8 cellular contexts compared by ENCODE assay signal in the genomic region with DNA sequence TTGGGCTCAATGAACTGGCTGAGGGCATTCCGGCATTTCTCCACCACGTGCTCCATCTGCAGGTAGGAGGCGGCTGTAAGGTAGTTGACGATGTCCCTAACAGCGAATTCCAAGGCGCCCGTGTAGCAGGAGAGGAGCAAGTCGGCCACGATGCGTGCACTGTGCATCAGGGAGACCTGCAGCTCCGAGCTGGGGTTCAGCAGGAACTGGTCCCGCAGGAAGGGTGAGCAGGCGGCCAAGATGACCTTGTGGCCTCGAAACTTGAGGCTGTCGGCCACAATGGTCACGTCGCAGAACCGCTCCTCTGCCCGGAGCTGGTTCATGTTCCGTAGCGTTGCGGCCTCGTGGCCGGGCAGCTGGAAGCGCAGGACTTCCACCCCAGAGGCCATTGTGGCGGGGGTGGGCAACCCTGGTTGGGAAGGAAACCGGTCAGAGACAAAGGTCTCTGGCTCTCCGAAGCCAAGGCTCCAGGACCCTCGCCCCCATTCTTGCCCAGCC. TPM values are rescaled to one million over a fixed set of nuclear protein-coding genes. Genes with fewer than 3 reads are reported as not detected.
DNase-seq lines count a peak whose midpoint lies in the region; ATAC-seq and TF ChIP-seq lines count a peak whose summit lies in the region.

No MANE protein-coding gene starts in this region.

- peak overlapping the region; percentile 66 to 99 (median 95) for H3K27ac ChIP-seq in dorsolateral prefrontal cortex
- peak overlapping the region; percentile 83 for H3K27ac ChIP-seq in naive thymus-derived CD4-positive, alpha-beta T cell (ENCODE audit: low read depth, low read length)

- POLR2A ChIA-PET in BJ (lab: Charles Lee): no interaction called here
- POLR2A ChIA-PET in naive thymus-derived CD4-positive, alpha-beta T cell (lab: Charles Lee): interaction anchor here (1.3 kb wide), 1 partner anchor 38 kb away, joined by 5 read pairs; a partner anchor contains a TSS

- H3K9me3 ChIP-seq in MG63: no peaks in the 10 kb centered on the region
- no peaks in the 10 kb centered on the region for H3K9me3 ChIP-seq in naive thymus-derived CD4-positive, alpha-beta T cell (ENCODE audit: control insufficient read depth in 2 of 3, low read length in 3 of 3)

- intact Hi-C loops in dorsolateral prefrontal cortex (cut with DNase I): loop anchor here (5.0 to 10.0 kb wide), 4 partner anchors 51 to 294 kb away; a partner anchor contains a TSS
- intact Hi-C loops in naive thymus-derived CD4-positive, alpha-beta T cell (cut with micrococcal nuclease): no loop called here

- no peak for DNase-seq in BJ (ENCODE audit: low read depth)
- no peak for DNase-seq in MG63
- DNase-seq in dorsolateral prefrontal cortex: peak in 3 of 10 donors; percentile 15 to 24 (median 20)
- DNase-seq in naive thymus-derived CD4-positive, alpha-beta T cell: peak in 1 of 9 donors; percentile 8
- DNase-seq in germinal center (ENCODE audit: low spot score): no peak
- no peak for DNase-seq in SHP77 treated with DMSO at 0.1 percent for 48 hours (lab: John Stamatoyannopoulos, UW)
- DNase-seq in NCI-H345 (lab: John Stamatoyannopoulos, UW): no peak
- DNase-seq in cerebellum (ENCODE audit: low spot score): no peak

- H3K4me3 ChIP-seq in BJ (ENCODE audit: low read depth, low read length) (peak overlapping the region; percentile 61), MG63 (peak overlapping the region; percentile 47), dorsolateral prefrontal cortex (peak overlapping the region; percentile 37 to 96 (median 72))
- peak overlapping the region; percentile 80 for H3K4me3 ChIP-seq in naive thymus-derived CD4-positive, alpha-beta T cell (ENCODE audit: low read length)

- peaks cover 0 to 3% (median 0%) of the 10 kb centered on the region in 11 donors for H3K9me3 Mint-ChIP-seq in naive thymus-derived CD4-positive, alpha-beta T cell

- H3K27ac Mint-ChIP-seq in naive thymus-derived CD4-positive, alpha-beta T cell: peak overlapping the region in 5 of 9 donors; percentile 6 to 85 (median 36)

- ATAC-seq in naive thymus-derived CD4-positive, alpha-beta T cell: no peak

- peaks cover 19 to 23% of the 10 kb centered on the region in 2 donors for H3K4me1 ChIP-seq in naive thymus-derived CD4-positive, alpha-beta T cell (ENCODE audit: control insufficient read depth in 2 of 2, insufficient read depth in 2 of 2, low read length in 2 of 2)

- TF ChIP-seq CTCF in BJ (IDR thresholded peaks at IDR 0.05; ENCODE audit: insufficient read depth, low read depth, low read length) (no peak), dorsolateral prefrontal cortex (IDR thresholded peaks at IDR 0.05 in 54 of 56, conservative IDR thresholded peaks at IDR 0.05 in 2 of 56; ENCODE audit: low read depth in 1 of 56, partially characterized antibody in 56 of 56) (no peak)

- H3K4me1 Mint-ChIP-seq in naive thymus-derived CD4-positive, alpha-beta T cell: peaks cover 25 to 41% (median 39%) of the 10 kb centered on the region in 7 donors

- H3K36me3 Mint-ChIP-seq in naive thymus-derived CD4-positive, alpha-beta T cell: peaks cover 0 to 7% (median 0%) of the 10 kb centered on the region in 5 donors

- peaks cover 0 to 5% (median 0%) of the 10 kb centered on the region in 5 donors for H3K27me3 Mint-ChIP-seq in naive thymus-derived CD4-positive, alpha-beta T cell

- H3K27me3 ChIP-seq in BJ (ENCODE audit: control insufficient read depth, insufficient read depth, low read length) (no peaks in the 10 kb centered on the region), MG63 (no peaks in the 10 kb centered on the region), dorsolateral prefrontal cortex (no peaks in the 10 kb centered on the region)
- no peaks in the 10 kb centered on the region for H3K27me3 ChIP-seq in naive thymus-derived CD4-positive, alpha-beta T cell (ENCODE audit: control insufficient read depth in 2 of 2, insufficient read depth in 2 of 2, low read length in 2 of 2)

- H3K36me3 ChIP-seq in BJ (ENCODE audit: control insufficient read depth, insufficient read depth, low read length) (no peaks in the 10 kb centered on the region), MG63 (peaks cover 2% of the 10 kb centered on the region; the same call in 1 of the 2 replicates)
- peaks cover 0 to 6% (median 0%) of the 10 kb centered on the region in 3 experiments for H3K36me3 ChIP-seq in naive thymus-derived CD4-positive, alpha-beta T cell (ENCODE audit: control insufficient read depth in 2 of 3, insufficient read depth in 3 of 3, low read length in 3 of 3)

- CTCF ChIA-PET in BJ (lab: Yijun Ruan, JAX): interaction anchor here (0.5 to 4.5 kb wide), 4 partner anchors 8 to 70 kb away, joined by 3 to 26 read pairs (median 4); no protein-coding TSS in a partner anchor
- CTCF ChIA-PET in naive thymus-derived CD4-positive, alpha-beta T cell (lab: Charles Lee): no interaction called here

- H3K4me3 Mint-ChIP-seq in naive thymus-derived CD4-positive, alpha-beta T cell: peak overlapping the region; percentile 42 to 96 (median 86)

RNA-seq across cellular contexts. Expression of a gene that starts 0.9 kb away (rescaled TPM):
- polyA plus RNA-seq in BJ (2011; rRNA removed): 2.0 and 2.6 TPM in 2 replicates
- polyA minus RNA-seq in BJ (2011; rRNA and poly(A)+ RNA removed): 3.2 and 3.6 TPM in 2 replicates
- total RNA-seq in MG63 (2014; rRNA removed; shearing (Covaris generic); ENCODE audit: low replicate concordance): 0.67 and 9.3 TPM in 2 replicates
- 10 to 100 TPM in 15 of 120 experiments, 1 to 10 TPM in 105; 3.7 to 13.7 (median 7.6) TPM for total RNA-seq in dorsolateral prefrontal cortex
- 1 to 10 TPM in 4 of 5 experiments, under 1 TPM in 1; 0.77 to 4.5 (median 2.5) TPM for total RNA-seq in naive thymus-derived CD4-positive, alpha-beta T cell
- under 1 TPM in 1 of 2 donors, not detected in 1; 0.09 TPM for polyA plus RNA-seq in naive thymus-derived CD4-positive, alpha-beta T cell
- 22.2 TPM for total RNA-seq in cerebellum

RNA-seq across cellular contexts. Expression of a gene that starts 3.5 kb away (rescaled TPM):
- polyA plus RNA-seq in BJ (2011; rRNA removed): 19.3 and 32.8 TPM in 2 replicates
- 32.3 and 34.6 TPM in 2 replicates for polyA minus RNA-seq in BJ (2011; rRNA and poly(A)+ RNA removed)
- total RNA-seq in MG63 (2014; rRNA removed; shearing (Covaris generic); ENCODE audit: low replicate concordance): 30.4 and 38.9 TPM in 2 replicates
- total RNA-seq in dorsolateral prefrontal cortex: 100 to 1,000 TPM in 8 of 120 experiments, 10 to 100 TPM in 112; 63.4 to 111 (median 85.5) TPM
- 10 to 100 TPM; 50.4 to 94.2 (median 71.6) TPM for total RNA-seq in naive thymus-derived CD4-positive, alpha-beta T cell
- polyA plus RNA-seq in naive thymus-derived CD4-positive, alpha-beta T cell: 10 to 100 TPM; 37.3 to 66.5 TPM
- total RNA-seq in cerebellum: 65.1 TPM

RNA-seq across cellular contexts. Expression of a gene that starts 22.2 kb away (rescaled TPM):
- 0.07 and 0.12 TPM in 2 replicates for polyA plus RNA-seq in BJ (2011; rRNA removed)
- polyA minus RNA-seq in BJ (2011; rRNA and poly(A)+ RNA removed): not detected in 2 replicates
- not detected in 2 replicates for total RNA-seq in MG63 (2014; rRNA removed; shearing (Covaris generic); ENCODE audit: low replicate concordance)
- total RNA-seq in dorsolateral prefrontal cortex (1 to 10 TPM in 1 of 120 experiments, under 1 TPM in 4, not detected in 115; 0.18 to 1.7 (median 0.26) TPM), cerebellum (not detected)
- total RNA-seq in naive thymus-derived CD4-positive, alpha-beta T cell: not detected
- polyA plus RNA-seq in naive thymus-derived CD4-positive, alpha-beta T cell: not detected

RNA-seq across cellular contexts. Expression of a gene that starts 26.6 kb away (rescaled TPM):
- polyA plus RNA-seq in BJ (2011; rRNA removed): 0.74 and 1.2 TPM in 2 replicates
- 0.10 and 0.52 TPM in 2 replicates for polyA minus RNA-seq in BJ (2011; rRNA and poly(A)+ RNA removed)
- total RNA-seq in MG63 (2014; rRNA removed; shearing (Covaris generic); ENCODE audit: low replicate concordance): 0.13 and 0.20 TPM in 2 replicates
- total RNA-seq in dorsolateral prefrontal cortex: 10 to 100 TPM in 19 of 120 experiments, 1 to 10 TPM in 101; 3.0 to 17.0 (median 6.9) TPM
- 1 to 10 TPM in 4 of 5 experiments, under 1 TPM in 1; 0.89 to 8.2 (median 2.3) TPM for total RNA-seq in naive thymus-derived CD4-positive, alpha-beta T cell
- polyA plus RNA-seq in naive thymus-derived CD4-positive, alpha-beta T cell: under 1 TPM in 1 of 2 donors, not detected in 1; 0.10 TPM
- 4.1 TPM for total RNA-seq in cerebellum

RNA-seq across cellular contexts. Expression of a gene that starts 38.3 kb away (rescaled TPM):
- 32.1 and 48.1 TPM in 2 replicates for polyA plus RNA-seq in BJ (2011; rRNA removed)
- polyA minus RNA-seq in BJ (2011; rRNA and poly(A)+ RNA removed): 15.2 and 25.0 TPM in 2 replicates
- 11.7 and 14.6 TPM in 2 replicates for total RNA-seq in MG63 (2014; rRNA removed; shearing (Covaris generic); ENCODE audit: low replicate concordance)
- total RNA-seq in dorsolateral prefrontal cortex: 10 to 100 TPM; 16.0 to 38.4 (median 27.6) TPM
- total RNA-seq in naive thymus-derived CD4-positive, alpha-beta T cell: 10 to 100 TPM; 18.6 to 35.0 (median 20.1) TPM
- 10 to 100 TPM; 13.6 to 19.9 TPM for polyA plus RNA-seq in naive thymus-derived CD4-positive, alpha-beta T cell
- 11.7 TPM for total RNA-seq in cerebellum

Comparison
In these comparisons a context has a peak if more than half of its experiments do, and no peak if none do; other contexts are left out.
1. intact Hi-C loops: an anchor here in dorsolateral prefrontal cortex (5.0 to 10.0 kb wide); none called in naive thymus-derived CD4-positive, alpha-beta T cell.